ENCODE assay signal across 8 cellular contexts in the genomic region with DNA sequence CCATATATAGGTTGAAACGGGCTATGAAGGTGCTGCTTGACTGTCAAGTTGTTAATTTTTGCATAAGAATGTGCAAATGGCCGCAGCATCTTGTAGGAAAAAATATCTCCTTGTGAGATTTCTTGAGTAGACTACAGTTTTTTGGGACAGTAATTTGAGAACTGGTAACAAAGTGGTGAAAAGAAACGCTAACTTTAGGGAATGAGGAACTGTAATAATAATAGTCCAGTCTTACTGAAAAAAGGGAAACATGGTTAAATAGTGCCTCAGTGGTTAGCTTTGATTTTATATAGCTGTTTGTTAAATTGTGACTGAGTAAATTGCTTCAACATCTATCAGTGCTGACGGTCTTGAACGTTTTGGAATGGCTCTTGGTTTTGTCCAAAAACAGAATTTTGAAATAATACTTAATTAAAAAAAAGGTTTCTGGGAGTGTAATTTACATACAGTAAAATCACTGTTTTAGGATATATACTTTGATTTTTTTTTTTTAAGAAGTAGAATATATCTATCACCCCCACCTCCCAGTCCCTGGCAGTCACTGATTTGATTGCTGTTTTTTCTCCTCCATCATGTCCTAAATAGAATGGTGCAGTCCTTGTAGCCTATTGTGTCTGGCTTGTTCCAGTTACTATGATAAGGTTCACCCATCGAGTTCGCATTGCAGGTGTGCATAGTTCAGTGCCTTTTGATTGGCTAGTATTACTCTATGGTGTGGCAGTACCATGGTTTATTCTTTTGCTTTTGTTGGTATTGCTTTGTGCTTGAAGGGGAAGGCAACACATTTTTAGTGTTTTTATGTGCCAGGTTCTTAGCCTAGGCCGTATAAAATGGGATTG. TPM values are rescaled to one million over a fixed set of nuclear protein-coding genes. Genes with fewer than 3 reads are reported as not detected.
DNase-seq lines count a peak whose midpoint lies in the region; ATAC-seq and TF ChIP-seq lines count a peak whose summit lies in the region.

No MANE protein-coding gene starts in this region.

- H3K9me3 Mint-ChIP-seq in naive thymus-derived CD8-positive, alpha-beta T cell = peaks cover 0 to 3% (median 0%) of the 10 kb centered on the region in 9 donors

- peaks cover 56 to 71% (median 67%) of the 10 kb centered on the region in 10 experiments for H3K4me1 ChIP-seq in BLaER1 treated with 17β-estradiol and CSF1 and Interleukin-3, amounts not matched to agents 10 nM and 100 nM

- peak overlapping the region; percentile 93 to 100 (median 99) for H3K9ac ChIP-seq in BLaER1 treated with 17β-estradiol and CSF1 and Interleukin-3, amounts not matched to agents 10 nM and 100 nM

- H3K4me1 Mint-ChIP-seq in naive thymus-derived CD8-positive, alpha-beta T cell = peaks cover 36 to 67% (median 61%) of the 10 kb centered on the region in 4 donors

- H3K9me3 ChIP-seq in BLaER1 treated with 17β-estradiol and CSF1 and Interleukin-3, amounts not matched to agents 10 nM and 100 nM (replicated peaks in 1 of 11) = no peaks in the 10 kb centered on the region

- no peak for TF ChIP-seq CTCF in coronary artery (IDR thresholded peaks at IDR 0.05)

- peak overlapping the region; percentile 89 to 100 (median 96) for H3K4me3 ChIP-seq in BLaER1 treated with 17β-estradiol and CSF1 and Interleukin-3, amounts not matched to agents 10 nM and 100 nM
- H3K4me3 ChIP-seq in coronary artery = peak overlapping the region; percentile 99

- H3K4me2 ChIP-seq in BLaER1 treated with 17β-estradiol and CSF1 and Interleukin-3, amounts not matched to agents 10 nM and 100 nM = peak overlapping the region; percentile 81 to 97 (median 91)

- H3K27ac Mint-ChIP-seq in naive thymus-derived CD8-positive, alpha-beta T cell = peak overlapping the region; percentile 3 to 99 (median 70)

- POLR2A ChIA-PET in naive thymus-derived CD8-positive, alpha-beta T cell (lab: Charles Lee) = interaction anchor here (0.9 to 5.0 kb wide), 2 partner anchors 7 to 159 kb away, joined by 5 to 68 read pairs; no protein-coding TSS in a partner anchor

- ATAC-seq in naive thymus-derived CD8-positive, alpha-beta T cell = no peak

- peak overlapping the region; percentile 95 to 100 (median 98) for H3K4me3 Mint-ChIP-seq in naive thymus-derived CD8-positive, alpha-beta T cell

- H3K27ac ChIP-seq in BLaER1 treated with 17β-estradiol and CSF1 and Interleukin-3, amounts not matched to agents 10 nM and 100 nM = peak overlapping the region in 9 of 11 experiments; percentile 96 to 100 (median 98); a peak in 9 of 22 replicates
- H3K27ac ChIP-seq in coronary artery = peak overlapping the region in 1 of 2 donors; percentile 99
- no peak overlapping the region for H3K27ac ChIP-seq in caudate nucleus (ENCODE audit: low read depth, low read length)

- peak; percentile 19 for DNase-seq in MV-4-11 (lab: John Stamatoyannopoulos, UW)
- DNase-seq in coronary artery (ENCODE audit: low spot score) = no peak
- no peak for DNase-seq in naive thymus-derived CD8-positive, alpha-beta T cell
- DNase-seq in globus pallidus (ENCODE audit: low spot score) = no peak
- DNase-seq in NCI-H1105 treated with DMSO at 0.1 percent for 48 hours (lab: John Stamatoyannopoulos, UW) = no peak
- no peak for DNase-seq in caudate nucleus (lab: John Stamatoyannopoulos, UW)
- no peak for DNase-seq in inferior parietal cortex (ENCODE audit: extremely low spot score)

- peaks cover 48 to 65% (median 58%) of the 10 kb centered on the region in 11 experiments for H3K36me3 ChIP-seq in BLaER1 treated with 17β-estradiol and CSF1 and Interleukin-3, amounts not matched to agents 10 nM and 100 nM

- H3K27me3 ChIP-seq in BLaER1 treated with 17β-estradiol and CSF1 and Interleukin-3, amounts not matched to agents 10 nM and 100 nM = no peaks in the 10 kb centered on the region

- peaks cover 65 to 77% (median 69%) of the 10 kb centered on the region in 11 experiments for H4K20me1 ChIP-seq in BLaER1 treated with 17β-estradiol and CSF1 and Interleukin-3, amounts not matched to agents 10 nM and 100 nM

- H3K36me3 Mint-ChIP-seq in naive thymus-derived CD8-positive, alpha-beta T cell = peaks cover 0 to 60% (median 17%) of the 10 kb centered on the region in 3 donors

- peaks cover 0 to 4% (median 0%) of the 10 kb centered on the region in 5 donors for H3K27me3 Mint-ChIP-seq in naive thymus-derived CD8-positive, alpha-beta T cell

RNA-seq across cellular contexts. Expression of a gene that starts 2.8 kb away (rescaled TPM):
- total RNA-seq in naive thymus-derived CD8-positive, alpha-beta T cell = 100 to 1,000 TPM in 1 of 2 experiments, 10 to 100 TPM in 1; 94.1 to 102 TPM
- polyA plus RNA-seq in naive thymus-derived CD8-positive, alpha-beta T cell = 10 to 100 TPM in 2 of 3 donors, 1 to 10 TPM in 1; 9.9 to 16.5 (median 10.6) TPM
